ENCODE assay signal across 1 cellular context in genomic region chr3:44642337-44642736, GRCh38.
A peak's percentile ranks its signal among the peaks of the same experiment; 100 is the strongest.
TF ChIP-seq lines count a peak whose summit lies in the region.

No MANE protein-coding gene starts in this region.

TF ChIP-seq in K562, 482 proteins besides CTCF, POLR2A, EP300 and RAD21:
- TF ChIP-seq ZNF75A (CRISPR knock-in tag; IDR thresholded peaks at IDR 0.05) (peak; percentile 98), XRCC3 (IDR thresholded peaks at IDR 0.05) (peak; percentile 59; the same call in 1 of the 2 replicates), ZNF280A (IDR thresholded peaks at IDR 0.05; ENCODE audit: low read depth, partially characterized antibody) (peak; percentile 59), ZBTB17 (CRISPR knock-in tag; IDR thresholded peaks at IDR 0.05) (no peak)
